ENCODE assay signal across 8 cellular contexts in genomic region chr21:31604591-31605190, GRCh38. TPM values are rescaled to one million over a fixed set of nuclear protein-coding genes. Genes with fewer than 3 reads are reported as not detected.
DNase-seq lines count a peak whose midpoint lies in the region; ATAC-seq and TF ChIP-seq lines count a peak whose summit lies in the region.

No MANE protein-coding gene starts in this region.

- POLR2A ChIA-PET in activated CD4-positive, alpha-beta memory T cell treated with anti-CD3 and anti-CD28 coated beads for 36 hours (lab: Charles Lee), result no interaction called here

- peak; percentile 59 for DNase-seq in NCI-H774 (lab: John Stamatoyannopoulos, UW)
- peak; percentile 80 for DNase-seq in activated CD4-positive, alpha-beta memory T cell treated with anti-CD3 and anti-CD28 coated beads for 36 hours
- peak; percentile 52 for DNase-seq in effector CD8-positive, alpha-beta T cell (lab: John Stamatoyannopoulos, UW)
- DNase-seq in memory B cell (ENCODE audit: low spot score in 2 of 2), result peak; percentile 36 to 55
- peak; percentile 13 to 47 for DNase-seq in stimulated activated CD8-positive, alpha-beta memory T cell treated with anti-CD3 and anti-CD28 coated beads, Interleukin-15, amount 100 ng/mL, for 4 hours (ENCODE audit: low read depth in 2 of 2)

- H3K27me3 Mint-ChIP-seq in activated CD4-positive, alpha-beta memory T cell treated with anti-CD3 and anti-CD28 coated beads for 36 hours, result peaks cover 4% of the 10 kb centered on the region
- peaks cover 2% of the 10 kb centered on the region for H3K27me3 Mint-ChIP-seq in memory B cell

- CTCF ChIA-PET in activated CD4-positive, alpha-beta memory T cell treated with anti-CD3 and anti-CD28 coated beads for 36 hours (lab: Charles Lee), result interaction anchor here (0.6 to 3.7 kb wide), 18 partner anchors 11 to 517 kb away, joined by 3 to 32 read pairs (median 4); no protein-coding TSS in a partner anchor

- H3K27ac Mint-ChIP-seq in activated CD4-positive, alpha-beta memory T cell treated with anti-CD3 and anti-CD28 coated beads for 36 hours, result no peak overlapping the region
- no peak overlapping the region for H3K27ac Mint-ChIP-seq in memory B cell

- ATAC-seq in HG03442 (IDR thresholded peaks at IDR 0.05; ENCODE audit: unreplicated experiment) (peak; percentile 53), memory B cell (ENCODE audit: low read depth) (peak; percentile 56), GM19452 (IDR thresholded peaks at IDR 0.05; ENCODE audit: unreplicated experiment) (no peak)

- intact Hi-C loops in activated CD4-positive, alpha-beta memory T cell treated with anti-CD3 and anti-CD28 coated beads for 36 hours (cut with micrococcal nuclease), result loop anchor here (1.0 to 10.0 kb wide), 3 partner anchors 406 to 770 kb away; no protein-coding TSS in a partner anchor

- peak; percentile 81 for TF ChIP-seq CTCF in GM12873 (IDR thresholded peaks at IDR 0.05; ENCODE audit: insufficient read depth, low read depth, low read length, missing control alignments)

- peaks cover 5% of the 10 kb centered on the region for H3K4me1 Mint-ChIP-seq in activated CD4-positive, alpha-beta memory T cell treated with anti-CD3 and anti-CD28 coated beads for 36 hours (ENCODE audit: low read depth)
- H3K4me1 Mint-ChIP-seq in memory B cell, result no peaks in the 10 kb centered on the region

- no peak overlapping the region for H3K4me3 Mint-ChIP-seq in activated CD4-positive, alpha-beta memory T cell treated with anti-CD3 and anti-CD28 coated beads for 36 hours
- H3K4me3 Mint-ChIP-seq in memory B cell, result no peak overlapping the region

- H3K9me3 Mint-ChIP-seq in activated CD4-positive, alpha-beta memory T cell treated with anti-CD3 and anti-CD28 coated beads for 36 hours, result no peaks in the 10 kb centered on the region
- H3K9me3 Mint-ChIP-seq in memory B cell, result no peaks in the 10 kb centered on the region

- H3K36me3 Mint-ChIP-seq in activated CD4-positive, alpha-beta memory T cell treated with anti-CD3 and anti-CD28 coated beads for 36 hours, result no peaks in the 10 kb centered on the region
- H3K36me3 Mint-ChIP-seq in memory B cell, result peaks cover 2% of the 10 kb centered on the region

RNA-seq across cellular contexts. Expression of gene SOD1, which starts 54.8 kb away (rescaled TPM):
- total RNA-seq in activated CD4-positive, alpha-beta memory T cell treated with anti-CD3 and anti-CD28 coated beads for 36 hours, result 100 to 1,000 TPM; 280 to 286 TPM

Comparison
In these comparisons a context has a peak if more than half of its experiments do, and no peak if none do; other contexts are left out.
1. DNase-seq: peak in every context shown above with its lines; median percentile 80 in activated CD4-positive, alpha-beta memory T cell treated with anti-CD3 and anti-CD28 coated beads for 36 hours; 59 in NCI-H774; 52 in effector CD8-positive, alpha-beta T cell; 46 in memory B cell; 30 in stimulated activated CD8-positive, alpha-beta memory T cell treated with anti-CD3 and anti-CD28 coated beads, Interleukin-15, amount 100 ng/mL, for 4 hours.